In genomic region chr14:92549853-92550244, GRCh38 we compare ENCODE assay signal across 12 cellular contexts. TPM values are rescaled to one million over a fixed set of nuclear protein-coding genes. Genes with fewer than 3 reads are reported as not detected.
A peak's percentile ranks its signal among the peaks of the same experiment; 100 is the strongest.
DNase-seq lines count a peak whose midpoint lies in the region; ATAC-seq, FAIRE-seq and TF ChIP-seq lines count a peak whose summit lies in the region.
"Had no signal": no experiment of that assay in that cellular context is flagged by ENCODE, and none has a peak within 500 bp of the region (broad histone marks: within the 10 kb centered on the region; RNA-seq: fewer than 3 reads in every experiment).

No MANE protein-coding gene starts in this region.

- H3K27me3 ChIP-seq in astrocyte (ENCODE audit: insufficient read depth, low read length) (no peaks in the 10 kb centered on the region), tibial artery (no peaks in the 10 kb centered on the region)

- H3K9ac ChIP-seq in astrocyte (ENCODE audit: low read length), result no peak overlapping the region

- ATAC-seq in HG02623 (IDR thresholded peaks at IDR 0.05; ENCODE audit: unreplicated experiment) (no peak), GM21367 (IDR thresholded peaks at IDR 0.05; ENCODE audit: unreplicated experiment) (no peak), GM18867 (IDR thresholded peaks at IDR 0.05; ENCODE audit: unreplicated experiment) (no peak)

- H3K4me1 Mint-ChIP-seq in astrocyte (ENCODE audit: low read depth, unreplicated experiment), result peaks cover 19% of the 10 kb centered on the region

- H3K27me3 Mint-ChIP-seq in astrocyte (ENCODE audit: low read depth, unreplicated experiment), result no peaks in the 10 kb centered on the region

- H3K36me3 Mint-ChIP-seq in astrocyte (ENCODE audit: low read depth, unreplicated experiment), result peaks cover 1% of the 10 kb centered on the region

- intact Hi-C loops in lower leg skin (cut with DNase I; ENCODE audit: low total_unique reads), result no loop called here
- intact Hi-C loops in tibial artery (cut with DNase I; ENCODE audit: low total_unique reads), result no loop called here

- WGBS in lower leg skin, 2 donors, result 40 to 57% methylated on average over 7 of the region's 7 CpGs

- no peak overlapping the region for H3K4me3 ChIP-seq in astrocyte (ENCODE audit: insufficient read depth, low read depth, low read length)
- no peak overlapping the region for H3K4me3 ChIP-seq in lower leg skin (ENCODE audit: low read depth, poor library complexity, severe bottlenecking)
- peak overlapping the region in 1 of 2 donors; percentile 29 for H3K4me3 ChIP-seq in tibial artery

- DNase-seq in NCI-H1694 (lab: John Stamatoyannopoulos, UW) (peak; percentile 28), NCI-H1694 treated with DMSO at 0.1 percent for 48 hours (lab: John Stamatoyannopoulos, UW) (no peak), astrocyte (ENCODE audit: low read depth) (peak; percentile 46), lower leg skin (ENCODE audit: low spot score in 2 of 2) (peak; percentile 38 to 90), tibial artery (peak; percentile 63 to 85)
- DNase-seq: activated effector memory CD4-positive, alpha-beta T cell treated with anti-CD3 and anti-CD28 coated beads, Interleukin-2, amount 50 U/mL, for 16 hours; midbrain; T-helper 1 cell had no signal

- no peak for FAIRE-seq in astrocyte (lab: Jason Lieb, UNC)
- FAIRE-seq: endometrium had no signal

- no peak overlapping the region for H3K4me2 ChIP-seq in astrocyte (ENCODE audit: low read length)

- H3K27ac ChIP-seq in astrocyte (ENCODE audit: low read depth, low read length) (no peak overlapping the region), tibial artery (peak overlapping the region; percentile 73 to 86)

- H3K27ac Mint-ChIP-seq in astrocyte (ENCODE audit: unreplicated experiment), result no peak overlapping the region

- no peak overlapping the region for H3K4me3 Mint-ChIP-seq in astrocyte (ENCODE audit: unreplicated experiment)

- no peaks in the 10 kb centered on the region for H3K9me3 ChIP-seq in astrocyte (ENCODE audit: insufficient read depth, low read depth, low read length)
- H3K9me3 ChIP-seq in tibial artery, result no peaks in the 10 kb centered on the region

- peaks cover 11% of the 10 kb centered on the region for H4K20me1 ChIP-seq in astrocyte (ENCODE audit: insufficient read depth, low read length)

- no peak overlapping the region for H2AFZ ChIP-seq in astrocyte (ENCODE audit: low read depth, low read length)

- no peak for TF ChIP-seq POLR2A in lower leg skin (IDR thresholded peaks at IDR 0.05)

- H3K36me3 ChIP-seq in astrocyte (ENCODE audit: insufficient read depth, low read length) (no peaks in the 10 kb centered on the region), tibial artery (no peaks in the 10 kb centered on the region)

- TF ChIP-seq CTCF in astrocyte (IDR thresholded peaks at IDR 0.05; ENCODE audit: insufficient read depth, low read depth, low read length) (no peak), lower leg skin (IDR thresholded peaks at IDR 0.05) (no peak), tibial artery (IDR thresholded peaks at IDR 0.05) (no peak)

- H3K4me1 ChIP-seq in astrocyte (ENCODE audit: insufficient read depth, low read length) (peaks cover 12% of the 10 kb centered on the region), tibial artery (peaks cover 0 to 34% (median 20%) of the 10 kb centered on the region in 4 donors)

- H3K79me2 ChIP-seq in astrocyte (ENCODE audit: insufficient read depth, low read length), result no peaks in the 10 kb centered on the region

- no peaks in the 10 kb centered on the region for H3K9me3 Mint-ChIP-seq in astrocyte (ENCODE audit: unreplicated experiment)

RNA-seq across cellular contexts. Expression of gene RIN3, which starts 36.3 kb away (rescaled TPM):
- total RNA-seq in astrocyte (24.7 and 28.0 TPM in 2 replicates), lower leg skin (1 to 10 TPM; 3.0 to 8.7 (median 7.5) TPM)
